9 cellular contexts compared by ENCODE assay signal in genomic region chr13:69565334-69565733, GRCh38.
DNase-seq lines count a peak whose midpoint lies in the region; ATAC-seq and TF ChIP-seq lines count a peak whose summit lies in the region.
"Had no signal": no experiment of that assay in that cellular context is flagged by ENCODE, and none has a peak within 500 bp of the region (broad histone marks: within the 10 kb centered on the region; RNA-seq: fewer than 3 reads in every experiment).

No MANE protein-coding gene starts in this region.

- H3K4me3 ChIP-seq in NT2/D1 (ENCODE audit: insufficient read length, low read depth) (no peak overlapping the region), lower lobe of right lung (no peak overlapping the region)
- H3K4me3 ChIP-seq: SK-N-MC had no signal

- ATAC-seq in GM18508 (IDR thresholded peaks at IDR 0.05; ENCODE audit: insufficient read depth, unreplicated experiment): peak; percentile 97
- ATAC-seq in HG02623 (IDR thresholded peaks at IDR 0.05; ENCODE audit: unreplicated experiment): peak; percentile 83
- no peak for ATAC-seq in GM21381 (IDR thresholded peaks at IDR 0.05; ENCODE audit: unreplicated experiment)
- ATAC-seq in lower lobe of right lung: no peak

- intact Hi-C loops in lower lobe of right lung (cut with DNase I): no loop called here

- no peak overlapping the region for H3K27ac ChIP-seq in lower lobe of right lung
- H3K27ac ChIP-seq: SK-N-MC had no signal

- no peaks in the 10 kb centered on the region for H3K36me3 ChIP-seq in NT2/D1 (ENCODE audit: insufficient read depth, insufficient read length, low read length)
- no peaks in the 10 kb centered on the region for H3K36me3 ChIP-seq in lower lobe of right lung

- H3K4me1 ChIP-seq in NT2/D1 (ENCODE audit: insufficient read depth, insufficient read length): no peaks in the 10 kb centered on the region
- no peaks in the 10 kb centered on the region for H3K4me1 ChIP-seq in lower lobe of right lung

- no peak overlapping the region for H3K9ac ChIP-seq in NT2/D1 (ENCODE audit: insufficient read length, low read depth)

- DNase-seq in NT2/D1 (ENCODE audit: low read depth, low spot score) (peak; percentile 5), iPS-NIHi11 (ENCODE audit: low spot score) (peak; percentile 53), SKM-1 (lab: John Stamatoyannopoulos, UW; ENCODE audit: unreplicated experiment) (no peak), lower lobe of right lung (no peak), NCI-H2196 (lab: John Stamatoyannopoulos, UW; ENCODE audit: unreplicated experiment) (no peak)

- H3K9me3 ChIP-seq in NT2/D1 (ENCODE audit: insufficient read depth, low read length) (no peaks in the 10 kb centered on the region), lower lobe of right lung (no peaks in the 10 kb centered on the region)

- no peaks in the 10 kb centered on the region for H3K27me3 ChIP-seq in NT2/D1 (ENCODE audit: insufficient read depth, insufficient read length)
- no peaks in the 10 kb centered on the region for H3K27me3 ChIP-seq in lower lobe of right lung (ENCODE audit: low read depth)

- no peak for TF ChIP-seq CTCF in lower lobe of right lung (IDR thresholded peaks at IDR 0.05)

Comparison
In these comparisons a context has a peak if more than half of its experiments do, and no peak if none do; other contexts are left out.
1. ATAC-seq: peak in GM18508 (single experiment) and HG02623 (single experiment); none in GM21381 (single experiment) and lower lobe of right lung (0 of 2).
2. DNase-seq: peak in NT2/D1 (single experiment) and iPS-NIHi11 (single experiment); none in SKM-1 (single experiment), lower lobe of right lung (single experiment) and NCI-H2196 (single experiment).